Comparison of ENCODE assay signal across 8 cellular contexts in genomic region chr20:50932016-50932338, GRCh38. TPM values are rescaled to one million over a fixed set of nuclear protein-coding genes. Genes with fewer than 3 reads are reported as not detected.
A peak's percentile ranks its signal among the peaks of the same experiment; 100 is the strongest.
DNase-seq lines count a peak whose midpoint lies in the region; ATAC-seq lines count a peak whose summit lies in the region.

No MANE protein-coding gene starts in this region.

- peaks cover 36% of the 10 kb centered on the region for H3K4me1 Mint-ChIP-seq in T-helper 2 cell treated with Interferon-gamma antibody and Interleukin-4, amounts not matched to agents 5 μg/mL and 100 μg/mL, for 36 hours (ENCODE audit: low read depth)
- H3K4me1 Mint-ChIP-seq in activated CD4-positive, alpha-beta memory T cell treated with anti-CD3 and anti-CD28 coated beads for 36 hours (ENCODE audit: low read depth) = peaks cover 32% of the 10 kb centered on the region

- POLR2A ChIA-PET in activated CD4-positive, alpha-beta memory T cell treated with anti-CD3 and anti-CD28 coated beads for 36 hours (lab: Charles Lee) = interaction anchor here (1.2 to 3.9 kb wide), 6 partner anchors 11 to 593 kb away, joined by 4 to 62 read pairs (median 8); partner anchors contain the start of genes BCAS4, DPM1 and MOCS3

- peak overlapping the region; percentile 71 for H3K4me3 Mint-ChIP-seq in T-helper 2 cell treated with Interferon-gamma antibody and Interleukin-4, amounts not matched to agents 5 μg/mL and 100 μg/mL, for 36 hours
- H3K4me3 Mint-ChIP-seq in activated CD4-positive, alpha-beta memory T cell treated with anti-CD3 and anti-CD28 coated beads for 36 hours = peak overlapping the region; percentile 63

- no peaks in the 10 kb centered on the region for H3K9me3 ChIP-seq in iPS-15b (ENCODE audit: control insufficient read depth, insufficient read depth, low read length)

- no peaks in the 10 kb centered on the region for H3K9me3 Mint-ChIP-seq in T-helper 2 cell treated with Interferon-gamma antibody and Interleukin-4, amounts not matched to agents 5 μg/mL and 100 μg/mL, for 36 hours
- no peaks in the 10 kb centered on the region for H3K9me3 Mint-ChIP-seq in activated CD4-positive, alpha-beta memory T cell treated with anti-CD3 and anti-CD28 coated beads for 36 hours

- CTCF ChIA-PET in activated CD4-positive, alpha-beta memory T cell treated with anti-CD3 and anti-CD28 coated beads for 36 hours (lab: Charles Lee) = interaction anchor here (0.7 to 14.4 kb wide), 10 partner anchors 11 to 362 kb away, joined by 3 to 268 read pairs (median 6); partner anchors contain the start of genes BCAS4, DPM1 and MOCS3

- peak overlapping the region; percentile 79 for H3K27ac Mint-ChIP-seq in T-helper 2 cell treated with Interferon-gamma antibody and Interleukin-4, amounts not matched to agents 5 μg/mL and 100 μg/mL, for 36 hours
- H3K27ac Mint-ChIP-seq in activated CD4-positive, alpha-beta memory T cell treated with anti-CD3 and anti-CD28 coated beads for 36 hours = peak overlapping the region; percentile 95

- peak overlapping the region; percentile 61 for H3K9ac ChIP-seq in iPS-15b (ENCODE audit: low read depth, low read length)

- intact Hi-C loops in activated CD4-positive, alpha-beta memory T cell treated with anti-CD3 and anti-CD28 coated beads for 36 hours (cut with micrococcal nuclease) = no loop called here

- H3K27me3 ChIP-seq in iPS-15b (ENCODE audit: control insufficient read depth, insufficient read depth, low read length) = no peaks in the 10 kb centered on the region

- H3K4me3 ChIP-seq in iPS-15b (ENCODE audit: low read depth, low read length) = peak overlapping the region; percentile 9

- no peaks in the 10 kb centered on the region for H3K36me3 ChIP-seq in iPS-15b (ENCODE audit: control insufficient read depth, insufficient read depth, low read length)

- peaks cover 12% of the 10 kb centered on the region for H3K4me1 ChIP-seq in iPS-15b (ENCODE audit: control insufficient read depth, insufficient read depth, low read length)

- no peak for DNase-seq in T-helper 2 cell treated with Interferon-gamma antibody and Interleukin-4, amounts not matched to agents 5 μg/mL and 100 μg/mL, for 36 hours (ENCODE audit: low spot score)
- no peak for DNase-seq in T-helper 2 cell
- DNase-seq in activated CD4-positive, alpha-beta memory T cell treated with anti-CD3 and anti-CD28 coated beads for 36 hours = no peak
- DNase-seq in substantia nigra (lab: John Stamatoyannopoulos, UW) = no peak
- no peak for DNase-seq in activated CD8-positive, alpha-beta memory T cell treated with anti-CD3 and anti-CD28 coated beads, Interleukin-2, amount 50 U/mL, for 4 hours
- DNase-seq in effector CD8-positive, alpha-beta T cell (lab: John Stamatoyannopoulos, UW) = no peak

- no peak for ATAC-seq in HG03095 (IDR thresholded peaks at IDR 0.05; ENCODE audit: unreplicated experiment)

- peaks cover 69% of the 10 kb centered on the region for H3K36me3 Mint-ChIP-seq in T-helper 2 cell treated with Interferon-gamma antibody and Interleukin-4, amounts not matched to agents 5 μg/mL and 100 μg/mL, for 36 hours (ENCODE audit: low read depth)
- peaks cover 44% of the 10 kb centered on the region for H3K36me3 Mint-ChIP-seq in activated CD4-positive, alpha-beta memory T cell treated with anti-CD3 and anti-CD28 coated beads for 36 hours

- peak overlapping the region; percentile 98 for H3K27ac ChIP-seq in substantia nigra (ENCODE audit: low read depth, low read length, poor library complexity, severe bottlenecking)

- H3K27me3 Mint-ChIP-seq in T-helper 2 cell treated with Interferon-gamma antibody and Interleukin-4, amounts not matched to agents 5 μg/mL and 100 μg/mL, for 36 hours (ENCODE audit: low read depth) = no peaks in the 10 kb centered on the region
- no peaks in the 10 kb centered on the region for H3K27me3 Mint-ChIP-seq in activated CD4-positive, alpha-beta memory T cell treated with anti-CD3 and anti-CD28 coated beads for 36 hours

RNA-seq across cellular contexts. Expression of gene ADNP, which starts 0.7 kb away (rescaled TPM):
- total RNA-seq in activated CD4-positive, alpha-beta memory T cell treated with anti-CD3 and anti-CD28 coated beads for 36 hours = 10 to 100 TPM; 53.7 to 54.7 TPM

RNA-seq across cellular contexts. Expression of gene DPM1, which starts 26.4 kb away (rescaled TPM):
- total RNA-seq in activated CD4-positive, alpha-beta memory T cell treated with anti-CD3 and anti-CD28 coated beads for 36 hours = 10 to 100 TPM; 64.9 to 69.1 TPM

RNA-seq across cellular contexts. Expression of gene MOCS3, which starts 26.6 kb away (rescaled TPM):
- total RNA-seq in activated CD4-positive, alpha-beta memory T cell treated with anti-CD3 and anti-CD28 coated beads for 36 hours = 1 to 10 TPM; 3.6 to 3.8 TPM
